27 cellular contexts compared by ENCODE assay signal in genomic region chr9:134688231-134688630, GRCh38. TPM values are rescaled to one million over a fixed set of nuclear protein-coding genes. Genes with fewer than 3 reads are reported as not detected.
"Had no signal": no experiment of that assay in that cellular context is flagged by ENCODE, and none has a peak within 500 bp of the region (broad histone marks: within the 10 kb centered on the region; RNA-seq: fewer than 3 reads in every experiment).

No MANE protein-coding gene starts in this region.

- H3K27ac ChIP-seq: breast epithelium, gastrocnemius medialis, suprapubic skin, transverse colon had no signal

- H3K27me3 Mint-ChIP-seq: activated naive CD8-positive, alpha-beta T cell treated with anti-CD3 and anti-CD28 coated beads, Interleukin-2, amount 10 ng/mL, durations not matched to agents 7 days and 5 days; memory B cell; progenitor cell of endocrine pancreas had no signal

- H3K4me3 ChIP-seq: breast epithelium, esophagus squamous epithelium, gastrocnemius medialis, stomach, suprapubic skin, transverse colon had no signal

- H3K9me3 ChIP-seq: breast epithelium, esophagus squamous epithelium, gastrocnemius medialis, stomach, suprapubic skin, transverse colon had no signal

- H3K27me3 ChIP-seq: breast epithelium, gastrocnemius medialis, stomach, suprapubic skin, transverse colon had no signal

- DNase-seq: activated B cell treated with CpG ODN at 0.5 μM for 24 hours; activated CD4-positive, alpha-beta T cell treated with anti-CD3 and anti-CD28 coated beads for 4 hours; activated CD4-positive, alpha-beta T cell treated with anti-CD3 and anti-CD28 coated beads, Interleukin-2, amount 50 U/mL, for 48 hours; activated naive CD4-positive, alpha-beta T cell treated with Interleukin-2 at 50 U/mL for 16 hours; activated naive CD8-positive, alpha-beta T cell treated with anti-CD3 and anti-CD28 coated beads, Interleukin-2, amount 10 ng/mL, durations not matched to agents 7 days and 5 days; activated T-cell treated with anti-CD3 and anti-CD28 coated beads, Interleukin-2, amount 50 U/mL, for 48 hours; amniotic stem cell; cerebellar nuclear complex; cortex of kidney; endodermal cell; esophagus squamous epithelium; gastrocnemius medialis; islet precursor cell; nephron progenitor cell; nucleus accumbens; retina; stimulated activated CD4-positive, alpha-beta T cell treated with anti-CD3 and anti-CD28 coated beads, Interleukin-2, amount 100 ng/mL, for 24 hours; stomach; T1000; transverse colon had no signal

- H3K36me3 Mint-ChIP-seq: activated naive CD8-positive, alpha-beta T cell treated with anti-CD3 and anti-CD28 coated beads, Interleukin-2, amount 10 ng/mL, durations not matched to agents 7 days and 5 days; memory B cell; stimulated activated memory B cell treated with anti-CD40 and anti-IgM and Interleukin-4, amounts not matched to agents 10 μg/mL and 1 μg/mL and 100 μg/mL, for 72 hours had no signal

- H3K27ac Mint-ChIP-seq: activated B cell treated with CpG ODN at 0.5 μM for 24 hours; activated naive CD8-positive, alpha-beta T cell treated with anti-CD3 and anti-CD28 coated beads, Interleukin-2, amount 10 ng/mL, durations not matched to agents 7 days and 5 days; endodermal cell; memory B cell; nephron progenitor cell; progenitor cell of endocrine pancreas; stimulated activated memory B cell treated with anti-CD40 and anti-IgM and Interleukin-4, amounts not matched to agents 10 μg/mL and 1 μg/mL and 100 μg/mL, for 72 hours; T-helper 1 cell treated with Interleukin-12 subunit alpha and Interleukin-12 subunit beta and Interleukin-4 antibody, amounts not matched to agents 30 μg/mL and 1 μg/mL, for 36 hours had no signal

- H3K4me1 Mint-ChIP-seq: endodermal cell; memory B cell; stimulated activated memory B cell treated with anti-CD40 and anti-IgM and Interleukin-4, amounts not matched to agents 10 μg/mL and 1 μg/mL and 100 μg/mL, for 72 hours had no signal

- H3K36me3 ChIP-seq: breast epithelium, esophagus squamous epithelium, gastrocnemius medialis, suprapubic skin, transverse colon had no signal

- H3K4me1 ChIP-seq: breast epithelium, gastrocnemius medialis had no signal

- H3K4me3 Mint-ChIP-seq: activated B cell treated with CpG ODN at 0.5 μM for 24 hours; activated naive CD8-positive, alpha-beta T cell treated with anti-CD3 and anti-CD28 coated beads, Interleukin-2, amount 10 ng/mL, durations not matched to agents 7 days and 5 days; endodermal cell; memory B cell; nephron progenitor cell; stimulated activated memory B cell treated with anti-CD40 and anti-IgM and Interleukin-4, amounts not matched to agents 10 μg/mL and 1 μg/mL and 100 μg/mL, for 72 hours; T-helper 1 cell treated with Interleukin-12 subunit alpha and Interleukin-12 subunit beta and Interleukin-4 antibody, amounts not matched to agents 30 μg/mL and 1 μg/mL, for 36 hours had no signal

- H3K9me3 Mint-ChIP-seq: activated B cell treated with CpG ODN at 0.5 μM for 24 hours; activated naive CD8-positive, alpha-beta T cell treated with anti-CD3 and anti-CD28 coated beads, Interleukin-2, amount 10 ng/mL, durations not matched to agents 7 days and 5 days; endodermal cell; memory B cell; nephron progenitor cell; stimulated activated memory B cell treated with anti-CD40 and anti-IgM and Interleukin-4, amounts not matched to agents 10 μg/mL and 1 μg/mL and 100 μg/mL, for 72 hours; T-helper 1 cell treated with Interleukin-12 subunit alpha and Interleukin-12 subunit beta and Interleukin-4 antibody, amounts not matched to agents 30 μg/mL and 1 μg/mL, for 36 hours had no signal

RNA-seq across cellular contexts. Expression of gene COL5A1, which starts 46.6 kb away (rescaled TPM):
- total RNA-seq: activated CD8-positive, alpha-beta memory T cell treated with anti-CD3 and anti-CD28 coated beads for 36 hours had no signal
